Comparison of ENCODE assay signal across 23 cellular contexts in genomic region chr2:216155954-216156353, GRCh38.
"Had no signal": no experiment of that assay in that cellular context is flagged by ENCODE, and none has a peak within 500 bp of the region (broad histone marks: within the 10 kb centered on the region; RNA-seq: fewer than 3 reads in every experiment).

No MANE protein-coding gene starts in this region.

- H3K27me3 Mint-ChIP-seq: naive B cell, type B pancreatic cell had no signal

- H3K27ac ChIP-seq: coronary artery, esophagus squamous epithelium, lower lobe of right lung, psoas muscle, sigmoid colon, testis, tibial artery had no signal

- H3K36me3 Mint-ChIP-seq: stimulated activated effector memory CD8-positive, alpha-beta T cell treated with anti-CD3 and anti-CD28 coated beads, Interleukin-12 subunit alpha, Interleukin-12 subunit beta, amount 100 ng/mL, for 72 hours had no signal

- FAIRE-seq: endometrium had no signal

- DNase-seq: dermis blood vessel endothelial cell; effector memory CD4-positive, alpha-beta T cell; esophagus squamous epithelium; foreskin melanocyte; hypothalamus; immature natural killer cell; islet precursor cell; left ventricle myocardium superior; lower lobe of right lung; naive B cell; psoas muscle; right cardiac atrium; sigmoid colon; stimulated activated CD4-positive, alpha-beta T cell treated with anti-CD3 and anti-CD28 coated beads, Interleukin-2, amount 100 ng/mL, for 24 hours; stimulated activated CD4-positive, alpha-beta T cell treated with anti-CD3 and anti-CD28 coated beads, Interleukin-4, amount 100 ng/mL, for 24 hours; stimulated activated naive CD8-positive, alpha-beta T cell treated with anti-CD3 and anti-CD28 coated beads, Interleukin-15, Interleukin-2, amounts not matched to agents 100 U/mL and 50 U/mL, for 24 hours; substantia nigra; testis; tibial artery had no signal

- H3K9me3 ChIP-seq: esophagus squamous epithelium, lower lobe of right lung, psoas muscle, sigmoid colon, testis, tibial artery had no signal

- H3K4me3 ChIP-seq: coronary artery, esophagus squamous epithelium, lower lobe of right lung, psoas muscle, sigmoid colon, testis, tibial artery had no signal

- H3K27ac Mint-ChIP-seq: type B pancreatic cell had no signal

- ATAC-seq: left ventricle myocardium superior; lower lobe of right lung; psoas muscle; right cardiac atrium; stimulated activated effector memory CD8-positive, alpha-beta T cell treated with anti-CD3 and anti-CD28 coated beads, Interleukin-12 subunit alpha, Interleukin-12 subunit beta, amount 100 ng/mL, for 72 hours; stimulated activated naive CD8-positive, alpha-beta T cell treated with anti-CD3 and anti-CD28 coated beads, Interleukin-15, Interleukin-2, amounts not matched to agents 100 U/mL and 50 U/mL, for 24 hours had no signal

- H3K9me3 Mint-ChIP-seq: immature natural killer cell; naive B cell; stimulated activated effector memory CD8-positive, alpha-beta T cell treated with anti-CD3 and anti-CD28 coated beads, Interleukin-12 subunit alpha, Interleukin-12 subunit beta, amount 100 ng/mL, for 72 hours; type B pancreatic cell had no signal

- H3K4me1 ChIP-seq: esophagus squamous epithelium, lower lobe of right lung, psoas muscle, sigmoid colon, testis, tibial artery had no signal

- H3K27me3 ChIP-seq: esophagus squamous epithelium, sigmoid colon, testis, tibial artery had no signal

- H3K4me3 Mint-ChIP-seq: immature natural killer cell; naive B cell; stimulated activated effector memory CD8-positive, alpha-beta T cell treated with anti-CD3 and anti-CD28 coated beads, Interleukin-12 subunit alpha, Interleukin-12 subunit beta, amount 100 ng/mL, for 72 hours; type B pancreatic cell had no signal
